In the genomic region with DNA sequence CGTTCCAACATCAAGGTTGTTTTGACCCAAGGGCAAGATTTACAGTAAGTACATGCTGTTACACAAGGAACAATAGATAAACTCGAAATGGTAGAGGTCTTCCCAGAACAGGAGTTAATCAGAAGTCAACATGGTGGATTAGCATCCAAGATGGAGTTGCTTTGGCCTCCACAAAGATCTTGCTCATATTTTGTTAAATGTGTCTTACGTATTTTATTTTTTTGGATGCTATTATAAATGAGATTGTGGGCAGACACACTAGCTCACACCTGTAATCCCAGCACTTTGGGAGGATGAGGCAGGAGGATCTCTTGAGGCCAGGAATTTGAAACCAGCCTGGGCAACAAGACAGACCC, we compare ENCODE assay signal across 1 cellular context.
TF ChIP-seq lines count a peak whose summit lies in the region.

No MANE protein-coding gene starts in this region.

TF ChIP-seq in SK-N-SH treated with all-trans-retinoic acid at 6 μM for 48 hours, 23 proteins besides CTCF, POLR2A, EP300 and RAD21 (continued from another document):
- TF ChIP-seq POU6F1 (CRISPR knock-in tag; IDR thresholded peaks at IDR 0.05; ENCODE audit: borderline replicate concordance, low read depth) = no peak
- no peak for TF ChIP-seq OSR1 (CRISPR knock-in tag; IDR thresholded peaks at IDR 0.05)
- no peak for TF ChIP-seq ZNF8 (CRISPR knock-in tag; IDR thresholded peaks at IDR 0.05)
- no peak for TF ChIP-seq PPARA (CRISPR knock-in tag; IDR thresholded peaks at IDR 0.05; ENCODE audit: borderline replicate concordance)
- no peak for TF ChIP-seq TCF4 (CRISPR knock-in tag; IDR thresholded peaks at IDR 0.05; ENCODE audit: borderline replicate concordance)
- TF ChIP-seq ARNTL (CRISPR knock-in tag; IDR thresholded peaks at IDR 0.05; ENCODE audit: borderline replicate concordance, low read depth) = no peak
- no peak for TF ChIP-seq ZFP3 (CRISPR knock-in tag; IDR thresholded peaks at IDR 0.05)
- no peak for TF ChIP-seq ZFP30 (CRISPR knock-in tag; IDR thresholded peaks at IDR 0.05)
- TF ChIP-seq ZNF70 (CRISPR knock-in tag; IDR thresholded peaks at IDR 0.05) = no peak
- TF ChIP-seq GLIS3 (CRISPR knock-in tag; IDR thresholded peaks at IDR 0.05) = no peak
- no peak for TF ChIP-seq ZC3H10 (CRISPR knock-in tag; IDR thresholded peaks at IDR 0.05)
- no peak for TF ChIP-seq TSHZ2 (CRISPR knock-in tag; IDR thresholded peaks at IDR 0.05)
- no peak for TF ChIP-seq TOX (CRISPR knock-in tag; IDR thresholded peaks at IDR 0.05; ENCODE audit: borderline replicate concordance)
